Comparison of ENCODE assay signal across 9 cellular contexts in genomic region chr6:34424200-34425131, GRCh38. TPM values are rescaled to one million over a fixed set of nuclear protein-coding genes. Genes with fewer than 3 reads are reported as not detected.
A peak's percentile ranks its signal among the peaks of the same experiment; 100 is the strongest.
DNase-seq lines count a peak whose midpoint lies in the region; ATAC-seq, FAIRE-seq and TF ChIP-seq lines count a peak whose summit lies in the region.
"Had no signal": no experiment of that assay in that cellular context is flagged by ENCODE, and none has a peak within 500 bp of the region (broad histone marks: within the 10 kb centered on the region; RNA-seq: fewer than 3 reads in every experiment).

No MANE protein-coding gene starts in this region.

- intact Hi-C loops in posterior vena cava (cut with DNase I), result no loop called here

- TF ChIP-seq POLR2A in GM12892 (IDR thresholded peaks at IDR 0.05; ENCODE audit: low read depth, low read length), result 0 out of 2 replicates have a peak, but pooled peaks have one; percentile 26

- H3K36me3 Mint-ChIP-seq in T-cell, result peaks cover 33% of the 10 kb centered on the region

- no peaks in the 10 kb centered on the region for H3K27me3 Mint-ChIP-seq in T-cell

- TF ChIP-seq CTCF in fibroblast of pulmonary artery (IDR thresholded peaks at IDR 0.05; ENCODE audit: low read length, missing control alignments) (no peak), retinal pigment epithelial cell (conservative IDR thresholded peaks at IDR 0.05; ENCODE audit: low read depth, low read length) (no peak)

- H3K27ac Mint-ChIP-seq in T-cell, result peak overlapping the region; percentile 98

- CTCF ChIA-PET in T-cell (lab: Charles Lee), result interaction anchor here (0.8 to 2.2 kb wide), 4 partner anchors 9 to 174 kb away, joined by 3 to 10 read pairs (median 10); no protein-coding TSS in a partner anchor

- H3K4me1 Mint-ChIP-seq in T-cell, result peaks cover 28 to 41% (median 38%) of the 10 kb centered on the region in 3 donors

- POLR2A ChIA-PET in T-cell (lab: Charles Lee), result interaction anchor here (0.7 to 0.8 kb wide), 2 partner anchors 9 to 520 kb away, joined by 6 read pairs; no protein-coding TSS in a partner anchor

- ATAC-seq in T-cell (replicated peaks in 1 of 4), result no peak
- no peak for ATAC-seq in HG02884 (IDR thresholded peaks at IDR 0.05; ENCODE audit: unreplicated experiment)
- ATAC-seq in HG03159 (IDR thresholded peaks at IDR 0.05; ENCODE audit: unreplicated experiment), result no peak

- H3K9me3 Mint-ChIP-seq in T-cell, result no peaks in the 10 kb centered on the region

- H3K4me3 Mint-ChIP-seq in T-cell, result peak overlapping the region; percentile 96 to 99 (median 98)

- FAIRE-seq in GM12892 (lab: Jason Lieb, UNC), result no peak

- H3K4me3 ChIP-seq in fibroblast of pulmonary artery (replicated peaks; ENCODE audit: low read depth, low read length), result peak overlapping the region; percentile 99
- peak overlapping the region; percentile 84 for H3K4me3 ChIP-seq in retinal pigment epithelial cell (ENCODE audit: low read length)

- no peak for DNase-seq in GM12892 (ENCODE audit: insufficient read length)
- DNase-seq in T-cell, result no peak
- DNase-seq in fibroblast of pulmonary artery (ENCODE audit: low read depth), result no peak
- no peak for DNase-seq in retinal pigment epithelial cell (ENCODE audit: low read depth)
- no peak for DNase-seq in AML-193 (lab: John Stamatoyannopoulos, UW)
- no peak for DNase-seq in posterior vena cava (ENCODE audit: low spot score)
- DNase-seq: activated CD8-positive, alpha-beta memory T cell treated with anti-CD3 and anti-CD28 coated beads for 24 hours had no signal

RNA-seq across cellular contexts. Expression of gene RPS10, which starts 1.4 kb away (rescaled TPM):
- polyA plus RNA-seq in GM12892 (2012; ENCODE audit: missing spikeins), result 4,762 TPM
- total RNA-seq in T-cell (1,000 to 10,000 TPM; 2,352 to 2,733 (median 2,512) TPM), posterior vena cava (1,000 to 10,000 TPM in 1 of 2 donors, 100 to 1,000 TPM in 1; 962 to 1,039 TPM)

RNA-seq across cellular contexts. Expression of gene NUDT3, which starts 32.0 kb away (rescaled TPM):
- 4.6 TPM for polyA plus RNA-seq in GM12892 (2012; ENCODE audit: missing spikeins)
- total RNA-seq in T-cell, result 10 to 100 TPM; 23.5 to 31.0 (median 28.9) TPM
- total RNA-seq in posterior vena cava, result 10 to 100 TPM; 41.9 to 49.9 TPM

RNA-seq across cellular contexts. Expression of gene PACSIN1, which starts 41.4 kb away (rescaled TPM):
- 0.06 TPM for polyA plus RNA-seq in GM12892 (2012; ENCODE audit: missing spikeins)
- total RNA-seq in T-cell (1 to 10 TPM in 4 of 5 donors, under 1 TPM in 1; 0.86 to 3.2 (median 2.4) TPM), posterior vena cava (under 1 TPM in 1 of 2 donors, not detected in 1; 0.09 TPM)
